Comparison of ENCODE assay signal across 12 cellular contexts in genomic region chr16:82630688-82631087, GRCh38. TPM values are rescaled to one million over a fixed set of nuclear protein-coding genes. Genes with fewer than 3 reads are reported as not detected.
A peak's percentile ranks its signal among the peaks of the same experiment; 100 is the strongest.
DNase-seq lines count a peak whose midpoint lies in the region; ATAC-seq, FAIRE-seq and TF ChIP-seq lines count a peak whose summit lies in the region.
"Had no signal": no experiment of that assay in that cellular context is flagged by ENCODE, and none has a peak within 500 bp of the region (broad histone marks: within the 10 kb centered on the region; RNA-seq: fewer than 3 reads in every experiment).

No MANE protein-coding gene starts in this region.

- CTCF ChIA-PET in AG04449 (lab: Yijun Ruan, JAX) = interaction anchor here (0.7 to 6.4 kb wide), 39 partner anchors 10 to 816 kb away, joined by 3 to 66 read pairs (median 5); no protein-coding TSS in a partner anchor

- DNase-seq in AG04449 (ENCODE audit: low read depth, low spot score) = no peak
- no peak for DNase-seq in HFF-Myc (ENCODE audit: extremely low read depth, low read depth)
- DNase-seq in ascending aorta (ENCODE audit: low spot score in 2 of 2) = no peak
- no peak for DNase-seq in keratinocyte (ENCODE audit: low read depth, low spot score)
- no peak for DNase-seq in GM19240 (ENCODE audit: insufficient read length, low spot score)
- DNase-seq in NCI-H1092 (lab: John Stamatoyannopoulos, UW) = no peak
- DNase-seq: NCI-H446 treated with DMSO at 0.1 percent for 48 hours; stimulated activated CD4-positive, alpha-beta T cell treated with anti-CD3 and anti-CD28 coated beads, Interleukin-1b, Interleukin-23, amount 100 ng/mL, for 48 hours had no signal

- H3K27ac ChIP-seq in ascending aorta (peak overlapping the region; percentile 94 to 97), keratinocyte (ENCODE audit: control insufficient read depth, insufficient read depth, low read length) (peak overlapping the region; percentile 98)

- no peak for FAIRE-seq in keratinocyte (lab: Jason Lieb, UNC)
- FAIRE-seq: TTC549 had no signal

- no peak overlapping the region for H3K4me3 ChIP-seq in AG04449 (ENCODE audit: low read depth, low read length)
- H3K4me3 ChIP-seq in HFF-Myc (replicated peaks; ENCODE audit: low read depth, low read length) = no peak overlapping the region
- H3K4me3 ChIP-seq in ascending aorta = no peak overlapping the region
- peak overlapping the region in 2 of 3 experiments; percentile 50 to 57 for H3K4me3 ChIP-seq in keratinocyte (ENCODE audit: control insufficient read depth in 2 of 3, extremely low read depth in 1 of 3, insufficient read depth in 2 of 3, low read depth in 1 of 3, low read length in 3 of 3)
- H3K4me3 ChIP-seq: esophagus muscularis mucosa had no signal

- no peak overlapping the region for H2AFZ ChIP-seq in keratinocyte (ENCODE audit: control insufficient read depth, low read length)

- no peaks in the 10 kb centered on the region for H3K9me1 ChIP-seq in keratinocyte (ENCODE audit: control insufficient read depth, extremely low read depth, insufficient read depth, low read length)

- peak overlapping the region; percentile 100 for H3K4me2 ChIP-seq in keratinocyte (ENCODE audit: control insufficient read depth, extremely low read depth, insufficient read depth, low read depth, low read length)

- H4K20me1 ChIP-seq in keratinocyte (ENCODE audit: control insufficient read depth, extremely low read depth, insufficient read depth, low read length) = no peaks in the 10 kb centered on the region

- H3K9ac ChIP-seq in keratinocyte (ENCODE audit: control insufficient read depth, extremely low read depth, insufficient read depth, low read length) = peak overlapping the region; percentile 89

- TF ChIP-seq CTCF in AG04449 (IDR thresholded peaks at IDR 0.05; ENCODE audit: insufficient read depth, low read length, missing control alignments) = peak; percentile 41
- TF ChIP-seq CTCF in HFF-Myc (IDR thresholded peaks at IDR 0.05; ENCODE audit: low read depth, low read length, missing control alignments) = peak; percentile 22
- peak in 1 of 3 experiments; percentile 24 for TF ChIP-seq CTCF in ascending aorta (IDR thresholded peaks at IDR 0.05)
- TF ChIP-seq CTCF in keratinocyte (optimal IDR thresholded peaks at IDR 0.05 in 1 of 3, IDR thresholded peaks at IDR 0.05 in 1 of 3, conservative IDR thresholded peaks at IDR 0.05 in 1 of 3; ENCODE audit: extremely low read depth in 1 of 3, insufficient read depth in 2 of 3, low read length in 3 of 3) = peak; percentile 16 to 26 (median 20)

- dilution Hi-C loops in keratinocyte (cut with MboI; ENCODE audit: extremely low pct_ligation_motif_present, low sequenced_read_pairs) = no loop called here

- ATAC-seq in HG03025 (IDR thresholded peaks at IDR 0.05; ENCODE audit: low FRiP score, unreplicated experiment) (no peak), HG03460 (IDR thresholded peaks at IDR 0.05; ENCODE audit: unreplicated experiment) (no peak)

- H3K27me3 ChIP-seq in ascending aorta (no peaks in the 10 kb centered on the region), keratinocyte (ENCODE audit: control insufficient read depth, extremely low read depth, insufficient read depth, low read length) (no peaks in the 10 kb centered on the region)

- H3K9me3 ChIP-seq in ascending aorta (no peaks in the 10 kb centered on the region), keratinocyte (ENCODE audit: control insufficient read depth, low read depth, low read length) (no peaks in the 10 kb centered on the region)
- H3K9me3 ChIP-seq: esophagus muscularis mucosa had no signal

- POLR2A ChIA-PET in AG04449 (lab: Yijun Ruan, JAX) = interaction anchor here (0.7 kb wide), 2 partner anchors 12 to 62 kb away, joined by 3 to 4 read pairs; no protein-coding TSS in a partner anchor

- H3K79me2 ChIP-seq in keratinocyte (ENCODE audit: control insufficient read depth, insufficient read depth, low read length) = peaks cover 51% of the 10 kb centered on the region

- peaks cover 9 to 48% of the 10 kb centered on the region in 2 donors for H3K4me1 ChIP-seq in ascending aorta
- peaks cover 79% of the 10 kb centered on the region for H3K4me1 ChIP-seq in keratinocyte (ENCODE audit: control insufficient read depth, extremely low read depth, insufficient read depth, low read length)

- H3K36me3 ChIP-seq in ascending aorta (no peaks in the 10 kb centered on the region), keratinocyte (ENCODE audit: control insufficient read depth in 2 of 2, extremely low read depth in 1 of 2, insufficient read depth in 2 of 2, low read length in 2 of 2) (peaks cover 0 to 9% of the 10 kb centered on the region in 2 experiments)
- H3K36me3 ChIP-seq: esophagus muscularis mucosa had no signal

- intact Hi-C loops in ascending aorta (cut with DNase I) = loop anchor here (2.0 to 5.0 kb wide), 2 partner anchors 126 to 762 kb away; no protein-coding TSS in a partner anchor

RNA-seq across cellular contexts. Expression of gene CDH13, which starts 3.9 kb away (rescaled TPM):
- 160 TPM for total RNA-seq in ascending aorta
- polyA plus RNA-seq in keratinocyte = 111 to 137 TPM (median 116 TPM) in 3 replicates
- 82.1 TPM for polyA plus RNA-seq in keratinocyte (2011; ENCODE audit: low read depth)
- 53.8 and 54.0 TPM in 2 replicates for polyA plus RNA-seq in keratinocyte (2011; cell fraction: cytosol; rRNA removed)
- 150 and 170 TPM in 2 replicates for polyA plus RNA-seq in keratinocyte (2011; cell fraction: nucleus; rRNA removed)
- polyA plus RNA-seq in keratinocyte (2012; ENCODE audit: low replicate concordance) = 29.1 and 86.4 TPM in 2 replicates
- 137 to 178 TPM (median 152 TPM) in 3 replicates for polyA minus RNA-seq in keratinocyte
- polyA minus RNA-seq in keratinocyte (2011; cell fraction: cytosol; rRNA and poly(A)+ RNA removed) = 77.5 TPM
- polyA minus RNA-seq in keratinocyte (2011; cell fraction: nucleus; rRNA and poly(A)+ RNA removed) = 172 and 448 TPM in 2 replicates

Comparison
In these comparisons a context has a peak if more than half of its experiments do, and no peak if none do; other contexts are left out.
1. H3K4me3 ChIP-seq: peak in keratinocyte (2 of 3); none in AG04449 (single experiment), HFF-Myc (single experiment) and ascending aorta (0 of 2).